In the genomic region with DNA sequence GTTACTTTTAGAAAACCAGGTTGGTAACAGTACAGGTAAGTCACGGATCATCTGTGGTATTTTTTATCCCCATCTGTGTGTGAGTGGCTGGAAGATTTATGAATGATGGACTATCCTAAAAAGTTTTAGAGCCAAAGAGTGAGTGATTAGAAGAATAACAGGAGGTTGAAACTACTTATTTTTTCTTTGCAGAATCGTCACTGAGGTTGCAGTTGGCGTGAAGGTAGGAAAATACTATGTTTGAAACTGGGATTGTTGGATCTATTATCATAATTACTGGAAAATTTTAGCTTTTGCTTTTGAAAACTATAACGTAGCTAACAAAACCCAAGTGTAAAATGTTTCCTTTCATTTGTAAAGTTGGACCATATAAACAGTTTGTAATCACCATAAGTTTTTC, we compare ENCODE assay signal across 8 cellular contexts. TPM values are rescaled to one million over a fixed set of nuclear protein-coding genes. Genes with fewer than 3 reads are reported as not detected.
DNase-seq lines count a peak whose midpoint lies in the region; ATAC-seq, FAIRE-seq and TF ChIP-seq lines count a peak whose summit lies in the region.

No MANE protein-coding gene starts in this region.

- no peak for TF ChIP-seq CTCF in nephron progenitor cell (IDR thresholded peaks at IDR 0.05)

- peaks cover 52% of the 10 kb centered on the region for H3K36me3 Mint-ChIP-seq in dendritic cell treated with granulocyte-macrophage colony-stimulating factor and Interleukin-4, amounts not matched to agents 40 ng/mL and 50 ng/mL, for 4 days (ENCODE audit: low read depth)
- H3K36me3 Mint-ChIP-seq in nephron progenitor cell (ENCODE audit: low read depth) = peaks cover 60% of the 10 kb centered on the region

- no peaks in the 10 kb centered on the region for H3K27me3 ChIP-seq in BLaER1 treated with 17β-estradiol and CSF1 and Interleukin-3, amounts not matched to agents 10 nM and 100 nM
- no peaks in the 10 kb centered on the region for H3K27me3 ChIP-seq in MG63

- H3K27ac ChIP-seq in BLaER1 treated with 17β-estradiol and CSF1 and Interleukin-3, amounts not matched to agents 10 nM and 100 nM = peak overlapping the region; percentile 87 to 98 (median 94); a peak in 20 of 22 replicates

- no peak for FAIRE-seq in frontal cortex (lab: Jason Lieb, UNC)

- peaks cover 12 to 27% (median 19%) of the 10 kb centered on the region in 10 experiments; a peak in 19 of 20 replicates for H3K4me1 ChIP-seq in BLaER1 treated with 17β-estradiol and CSF1 and Interleukin-3, amounts not matched to agents 10 nM and 100 nM

- H3K36me3 ChIP-seq in BLaER1 treated with 17β-estradiol and CSF1 and Interleukin-3, amounts not matched to agents 10 nM and 100 nM = peaks cover 32 to 50% (median 43%) of the 10 kb centered on the region in 11 experiments
- H3K36me3 ChIP-seq in MG63 = peaks cover 46% of the 10 kb centered on the region

- H3K9ac ChIP-seq in BLaER1 treated with 17β-estradiol and CSF1 and Interleukin-3, amounts not matched to agents 10 nM and 100 nM = peak overlapping the region; percentile 93 to 99 (median 97)

- intact Hi-C loops in dendritic cell treated with granulocyte-macrophage colony-stimulating factor and Interleukin-4, amounts not matched to agents 40 ng/mL and 50 ng/mL, for 4 days (cut with micrococcal nuclease) = no loop called here

- H3K4me1 Mint-ChIP-seq in dendritic cell treated with granulocyte-macrophage colony-stimulating factor and Interleukin-4, amounts not matched to agents 40 ng/mL and 50 ng/mL, for 4 days (ENCODE audit: low read depth) = peaks cover 26% of the 10 kb centered on the region
- H3K4me1 Mint-ChIP-seq in nephron progenitor cell = peaks cover 24% of the 10 kb centered on the region

- peak overlapping the region; percentile 74 to 99 (median 86) for H3K4me2 ChIP-seq in BLaER1 treated with 17β-estradiol and CSF1 and Interleukin-3, amounts not matched to agents 10 nM and 100 nM

- ATAC-seq in GM19463 (IDR thresholded peaks at IDR 0.05; ENCODE audit: unreplicated experiment) = no peak

- H3K4me3 ChIP-seq in BLaER1 treated with 17β-estradiol and CSF1 and Interleukin-3, amounts not matched to agents 10 nM and 100 nM = peak overlapping the region; percentile 86 to 98 (median 94)
- H3K4me3 ChIP-seq in MG63 = peak overlapping the region; percentile 98

- H3K9me3 Mint-ChIP-seq in dendritic cell treated with granulocyte-macrophage colony-stimulating factor and Interleukin-4, amounts not matched to agents 40 ng/mL and 50 ng/mL, for 4 days = peaks cover 8% of the 10 kb centered on the region
- H3K9me3 Mint-ChIP-seq in nephron progenitor cell = peaks cover 33% of the 10 kb centered on the region

- peaks cover 5% of the 10 kb centered on the region for H3K27me3 Mint-ChIP-seq in dendritic cell treated with granulocyte-macrophage colony-stimulating factor and Interleukin-4, amounts not matched to agents 40 ng/mL and 50 ng/mL, for 4 days
- H3K27me3 Mint-ChIP-seq in nephron progenitor cell (ENCODE audit: low read depth, poor library complexity) = no peaks in the 10 kb centered on the region

- peaks cover 0 to 41% (median 14%) of the 10 kb centered on the region in 11 experiments; a peak in 15 of 22 replicates for H4K20me1 ChIP-seq in BLaER1 treated with 17β-estradiol and CSF1 and Interleukin-3, amounts not matched to agents 10 nM and 100 nM

- H3K4me3 Mint-ChIP-seq in dendritic cell treated with granulocyte-macrophage colony-stimulating factor and Interleukin-4, amounts not matched to agents 40 ng/mL and 50 ng/mL, for 4 days = peak overlapping the region; percentile 84
- H3K4me3 Mint-ChIP-seq in nephron progenitor cell = peak overlapping the region; percentile 96

- H3K9me3 ChIP-seq in BLaER1 treated with 17β-estradiol and CSF1 and Interleukin-3, amounts not matched to agents 10 nM and 100 nM (replicated peaks in 1 of 11) = peaks cover 7 to 34% (median 24%) of the 10 kb centered on the region in 11 experiments; a peak in 17 of 22 replicates
- H3K9me3 ChIP-seq in MG63 = no peaks in the 10 kb centered on the region

- H3K27ac Mint-ChIP-seq in dendritic cell treated with granulocyte-macrophage colony-stimulating factor and Interleukin-4, amounts not matched to agents 40 ng/mL and 50 ng/mL, for 4 days = no peak overlapping the region
- peak overlapping the region; percentile 52 for H3K27ac Mint-ChIP-seq in nephron progenitor cell

- DNase-seq in MG63 (no peak), nephron progenitor cell (no peak), frontal cortex (ENCODE audit: low spot score in 2 of 2) (no peak), NCI-H2227 treated with DMSO at 0.1 percent for 48 hours (lab: John Stamatoyannopoulos, UW) (no peak), cerebellar nuclear complex (lab: John Stamatoyannopoulos, UW) (no peak)

RNA-seq across cellular contexts. Expression of a gene that starts 1.8 kb away (rescaled TPM):
- total RNA-seq in MG63 (2014; rRNA removed; shearing (Covaris generic); ENCODE audit: low replicate concordance) = 45.6 and 55.0 TPM in 2 replicates
- total RNA-seq in frontal cortex = 365 TPM
